ENCODE assay signal across 12 cellular contexts in genomic region chrX:30275498-30275897, GRCh38. TPM values are rescaled to one million over a fixed set of nuclear protein-coding genes. Genes with fewer than 3 reads are reported as not detected.
DNase-seq lines count a peak whose midpoint lies in the region; ATAC-seq, FAIRE-seq and TF ChIP-seq lines count a peak whose summit lies in the region.
"Had no signal": no experiment of that assay in that cellular context is flagged by ENCODE, and none has a peak within 500 bp of the region (broad histone marks: within the 10 kb centered on the region; RNA-seq: fewer than 3 reads in every experiment).

No MANE protein-coding gene starts in this region.

- TF ChIP-seq POLR2A in testis (IDR thresholded peaks at IDR 0.05) = no peak

- H3K4me1 ChIP-seq in testis = no peaks in the 10 kb centered on the region

- H3K36me3 ChIP-seq in testis (ENCODE audit: low read depth, missing control alignments) = no peaks in the 10 kb centered on the region

- no peaks in the 10 kb centered on the region for H3K27me3 ChIP-seq in testis

- no peaks in the 10 kb centered on the region for H3K4me1 Mint-ChIP-seq in stimulated activated memory B cell treated with anti-CD40 and anti-IgM and Interleukin-4, amounts not matched to agents 10 μg/mL and 1 μg/mL and 100 μg/mL, for 72 hours
- H3K4me1 Mint-ChIP-seq: activated naive CD8-positive, alpha-beta T cell treated with anti-CD3 and anti-CD28 coated beads for 36 hours; CD14-positive monocyte; stimulated activated effector memory CD8-positive, alpha-beta T cell treated with anti-CD3 and anti-CD28 coated beads, Interleukin-12 subunit alpha, Interleukin-12 subunit beta, amount 100 ng/mL, for 72 hours had no signal

- H3K4me3 ChIP-seq in fibroblast of the aortic adventitia (ENCODE audit: low read depth, low read length) (no peak overlapping the region), testis (no peak overlapping the region)

- intact Hi-C loops in testis (cut with DNase I; ENCODE audit: low total_unique reads) = no loop called here

- H3K27me3 Mint-ChIP-seq in stimulated activated memory B cell treated with anti-CD40 and anti-IgM and Interleukin-4, amounts not matched to agents 10 μg/mL and 1 μg/mL and 100 μg/mL, for 72 hours = no peaks in the 10 kb centered on the region
- H3K27me3 Mint-ChIP-seq: activated naive CD8-positive, alpha-beta T cell treated with anti-CD3 and anti-CD28 coated beads for 36 hours had no signal

- no peak for ATAC-seq in GM19351 (IDR thresholded peaks at IDR 0.05; ENCODE audit: unreplicated experiment)
- no peak for ATAC-seq in stimulated activated memory B cell treated with anti-CD40 and anti-IgM and Interleukin-4, amounts not matched to agents 10 μg/mL and 1 μg/mL and 100 μg/mL, for 72 hours
- ATAC-seq: stimulated activated effector memory CD8-positive, alpha-beta T cell treated with anti-CD3 and anti-CD28 coated beads, Interleukin-12 subunit alpha, Interleukin-12 subunit beta, amount 100 ng/mL, for 72 hours; WTC11 had no signal

- no peaks in the 10 kb centered on the region for H3K36me3 Mint-ChIP-seq in stimulated activated memory B cell treated with anti-CD40 and anti-IgM and Interleukin-4, amounts not matched to agents 10 μg/mL and 1 μg/mL and 100 μg/mL, for 72 hours
- H3K36me3 Mint-ChIP-seq: activated naive CD8-positive, alpha-beta T cell treated with anti-CD3 and anti-CD28 coated beads for 36 hours; CD14-positive monocyte; stimulated activated effector memory CD8-positive, alpha-beta T cell treated with anti-CD3 and anti-CD28 coated beads, Interleukin-12 subunit alpha, Interleukin-12 subunit beta, amount 100 ng/mL, for 72 hours; WTC11 had no signal

- FAIRE-seq in RCC 7860 (lab: Jason Lieb, UNC) = peak; percentile 91

- H3K9me3 Mint-ChIP-seq in stimulated activated memory B cell treated with anti-CD40 and anti-IgM and Interleukin-4, amounts not matched to agents 10 μg/mL and 1 μg/mL and 100 μg/mL, for 72 hours = no peaks in the 10 kb centered on the region
- H3K9me3 Mint-ChIP-seq: activated naive CD8-positive, alpha-beta T cell treated with anti-CD3 and anti-CD28 coated beads for 36 hours; WTC11 had no signal

- H3K9me3 ChIP-seq in testis = no peaks in the 10 kb centered on the region

- no peak overlapping the region for H3K27ac Mint-ChIP-seq in stimulated activated memory B cell treated with anti-CD40 and anti-IgM and Interleukin-4, amounts not matched to agents 10 μg/mL and 1 μg/mL and 100 μg/mL, for 72 hours
- H3K27ac Mint-ChIP-seq: activated naive CD8-positive, alpha-beta T cell treated with anti-CD3 and anti-CD28 coated beads for 36 hours; CD14-positive monocyte; stimulated activated effector memory CD8-positive, alpha-beta T cell treated with anti-CD3 and anti-CD28 coated beads, Interleukin-12 subunit alpha, Interleukin-12 subunit beta, amount 100 ng/mL, for 72 hours; WTC11 had no signal

- 25 to 38% methylated on average over 1 of the region's 1 CpG for WGBS in testis, 2 donors

- no peak overlapping the region for H3K4me3 Mint-ChIP-seq in stimulated activated memory B cell treated with anti-CD40 and anti-IgM and Interleukin-4, amounts not matched to agents 10 μg/mL and 1 μg/mL and 100 μg/mL, for 72 hours
- H3K4me3 Mint-ChIP-seq: activated naive CD8-positive, alpha-beta T cell treated with anti-CD3 and anti-CD28 coated beads for 36 hours; CD14-positive monocyte; stimulated activated effector memory CD8-positive, alpha-beta T cell treated with anti-CD3 and anti-CD28 coated beads, Interleukin-12 subunit alpha, Interleukin-12 subunit beta, amount 100 ng/mL, for 72 hours; WTC11 had no signal

- no peak overlapping the region for H3K27ac ChIP-seq in testis

- TF ChIP-seq CTCF in fibroblast of the aortic adventitia (IDR thresholded peaks at IDR 0.05; ENCODE audit: insufficient read depth, low read length) (peak; percentile 14), testis (IDR thresholded peaks at IDR 0.05) (peak in 2 of 3 experiments; percentile 14 to 30)

- DNase-seq in NCI-H510A treated with DMSO at 0.1 percent for 48 hours (lab: John Stamatoyannopoulos, UW) (peak; percentile 20), NCI-H510A (lab: John Stamatoyannopoulos, UW) (no peak), RCC 7860 (ENCODE audit: low spot score) (peak; percentile 18), fibroblast of the aortic adventitia (ENCODE audit: low read depth) (peak; percentile 55), testis (no peak), T-helper 2 cell (no peak)
- DNase-seq: activated naive CD8-positive, alpha-beta T cell treated with anti-CD3 and anti-CD28 coated beads for 36 hours had no signal

RNA-seq across cellular contexts. Expression of gene MAGEB1, which starts 28.6 kb away (rescaled TPM):
- total RNA-seq in fibroblast of the aortic adventitia (ENCODE audit: low replicate concordance) (not detected in 2 replicates), testis (10 to 100 TPM; 59.4 to 63.7 TPM)
- polyA plus RNA-seq in testis (ENCODE audit: insufficient read depth, low read depth, low replicate concordance) = 36.6 TPM
- total RNA-seq: activated naive CD8-positive, alpha-beta T cell treated with anti-CD3 and anti-CD28 coated beads for 36 hours had no signal
- polyA plus RNA-seq: CD14-positive monocyte had no signal

RNA-seq across cellular contexts. Expression of gene NR0B1, which starts 33.7 kb away (rescaled TPM):
- 0.90 and 1.7 TPM in 2 replicates for total RNA-seq in fibroblast of the aortic adventitia (ENCODE audit: low replicate concordance)
- total RNA-seq in testis = 10 to 100 TPM; 60.6 to 81.5 TPM
- 29.0 TPM for polyA plus RNA-seq in testis (ENCODE audit: insufficient read depth, low read depth, low replicate concordance)
- total RNA-seq: activated naive CD8-positive, alpha-beta T cell treated with anti-CD3 and anti-CD28 coated beads for 36 hours had no signal
- polyA plus RNA-seq: CD14-positive monocyte had no signal

RNA-seq across cellular contexts. Expression of gene MAGEB4, which starts 33.7 kb away (rescaled TPM):
- total RNA-seq in fibroblast of the aortic adventitia (ENCODE audit: low replicate concordance) (not detected in 2 replicates), testis (10 to 100 TPM; 11.7 to 13.0 TPM)
- 20.7 TPM for polyA plus RNA-seq in testis (ENCODE audit: insufficient read depth, low read depth, low replicate concordance)
- total RNA-seq: activated naive CD8-positive, alpha-beta T cell treated with anti-CD3 and anti-CD28 coated beads for 36 hours; WTC11 had no signal
- polyA plus RNA-seq: CD14-positive monocyte had no signal

RNA-seq across cellular contexts. Expression of gene MAGEB3, which starts 45.0 kb away (rescaled TPM):
- total RNA-seq in fibroblast of the aortic adventitia (ENCODE audit: low replicate concordance) (not detected in 2 replicates), testis (10 to 100 TPM; 10.4 to 10.8 TPM)
- 8.8 TPM for polyA plus RNA-seq in testis (ENCODE audit: insufficient read depth, low read depth, low replicate concordance)
- total RNA-seq: activated naive CD8-positive, alpha-beta T cell treated with anti-CD3 and anti-CD28 coated beads for 36 hours had no signal
- polyA plus RNA-seq: CD14-positive monocyte had no signal

Comparison
In these comparisons a context has a peak if more than half of its experiments do, and no peak if none do; other contexts are left out.
1. DNase-seq: peak in NCI-H510A treated with DMSO at 0.1 percent for 48 hours (single experiment), RCC 7860 (single experiment) and fibroblast of the aortic adventitia (single experiment); none in NCI-H510A (single experiment), testis (single experiment) and T-helper 2 cell (0 of 5).
2. RNA of gene MAGEB1, which starts 28.6 kb away (total RNA-seq): 59.4 to 63.7 TPM in testis; not detected in fibroblast of the aortic adventitia; every median in the first group is over 10 times any median in the second.
3. RNA of gene NR0B1, which starts 33.7 kb away (total RNA-seq): 60.6 to 81.5 TPM in testis; 0.90 to 1.7 TPM in fibroblast of the aortic adventitia; every median in the first group is over 10 times any median in the second.
4. RNA of gene MAGEB4, which starts 33.7 kb away (total RNA-seq): 11.7 to 13.0 TPM in testis; not detected in fibroblast of the aortic adventitia; every median in the first group is over 10 times any median in the second.